21 cellular contexts compared by ENCODE assay signal in genomic region chr11:65866524-65867283, GRCh38. TPM values are rescaled to one million over a fixed set of nuclear protein-coding genes. Genes with fewer than 3 reads are reported as not detected.
DNase-seq lines count a peak whose midpoint lies in the region; ATAC-seq and TF ChIP-seq lines count a peak whose summit lies in the region.
"Had no signal": no experiment of that assay in that cellular context is flagged by ENCODE, and none has a peak within 500 bp of the region (broad histone marks: within the 10 kb centered on the region; RNA-seq: fewer than 3 reads in every experiment).

No MANE protein-coding gene starts in this region.

- no peak overlapping the region for H2BK15ac ChIP-seq in IMR-90 (ENCODE audit: low read depth, low read length)

- no peak overlapping the region for H4K8ac ChIP-seq in IMR-90 (ENCODE audit: low read depth in 2 of 2, low read length in 2 of 2)

- CTCF ChIA-PET in CD4-positive, alpha-beta T cell (lab: Charles Lee), result interaction anchor here (0.9 kb wide), 1 partner anchor 22 kb away, joined by 3 read pairs; the partner anchor contains the start of gene FIBP
- CTCF ChIA-PET in IMR-90 (lab: Yijun Ruan, JAX), result no interaction called here

- H2BK120ac ChIP-seq in IMR-90 (ENCODE audit: low read depth, low read length), result no peak overlapping the region

- no peak overlapping the region for H3K4me3 ChIP-seq in IMR-90 (ENCODE audit: insufficient read depth, low read depth, low read length)
- H3K4me3 ChIP-seq in osteoblast (ENCODE audit: insufficient read depth, low read length), result no peak overlapping the region
- H3K4me3 ChIP-seq: thoracic aorta had no signal

- peaks cover 51% of the 10 kb centered on the region for H4K20me1 ChIP-seq in IMR-90 (ENCODE audit: insufficient read depth, low read length)
- H4K20me1 ChIP-seq in osteoblast (ENCODE audit: insufficient read depth, low read length), result peaks cover 35% of the 10 kb centered on the region

- H3K4me3 Mint-ChIP-seq in CD4-positive, alpha-beta T cell, result peak overlapping the region; percentile 25
- H3K4me3 Mint-ChIP-seq: activated CD4-positive, alpha-beta T cell treated with anti-CD3 and anti-CD28 coated beads for 36 hours; activated CD8-positive, alpha-beta memory T cell treated with anti-CD3 and anti-CD28 coated beads, Interleukin-2, amount 10 ng/mL, durations not matched to agents 7 days and 5 days; activated naive CD8-positive, alpha-beta T cell treated with anti-CD3 and anti-CD28 coated beads, Interleukin-2, amount 10 ng/mL, durations not matched to agents 7 days and 5 days; stimulated activated memory B cell treated with anti-CD40 and anti-IgM and Interleukin-4, amounts not matched to agents 10 μg/mL and 1 μg/mL and 100 μg/mL, for 72 hours had no signal

- POLR2A ChIA-PET in CD4-positive, alpha-beta T cell (lab: Charles Lee), result interaction anchor here (1.1 to 1.3 kb wide), 2 partner anchors 8 to 23 kb away, joined by 3 to 6 read pairs; partner anchors contain the start of gene CFL1
- POLR2A ChIA-PET in IMR-90 (lab: Charles Lee; ENCODE audit: unreplicated experiment), result interaction anchor here (1.0 kb wide), 1 partner anchor 9 kb away, joined by 3 read pairs; the partner anchor contains the start of gene CFL1

- no peak overlapping the region for H3K4ac ChIP-seq in IMR-90 (ENCODE audit: low read depth, low read length)

- no peak for TF ChIP-seq RAD21 in IMR-90 (IDR thresholded peaks at IDR 0.05; ENCODE audit: low read length)

- no peak overlapping the region for H4K91ac ChIP-seq in IMR-90 (ENCODE audit: insufficient read depth, low read depth, low read length)

- H3K9me1 ChIP-seq in IMR-90 (ENCODE audit: insufficient read depth, low read length), result peaks cover 5% of the 10 kb centered on the region; the same call in 1 of the 2 replicates

- no peak overlapping the region for H3K14ac ChIP-seq in IMR-90 (replicated peaks; ENCODE audit: low read depth, low read length)

- no peak overlapping the region for H3K56ac ChIP-seq in IMR-90 (ENCODE audit: extremely low read depth, insufficient read depth, low read length)

- peaks cover 53% of the 10 kb centered on the region for H3K36me3 Mint-ChIP-seq in CD4-positive, alpha-beta T cell (ENCODE audit: low read depth)

- H3K23ac ChIP-seq in IMR-90 (ENCODE audit: low read depth, low read length), result no peak overlapping the region

- BruUV-seq in IMR-90 (replicated peaks; lab: Mats Ljungman, UMichigan), result TSS peak; percentile 71

- no peak overlapping the region for H3K9ac ChIP-seq in IMR-90 (ENCODE audit: low read depth, low read length)

- H3K4me2 ChIP-seq in IMR-90 (ENCODE audit: low read depth, low read length) (no peak overlapping the region), osteoblast (ENCODE audit: insufficient read depth, low read length) (no peak overlapping the region)

- H3K36me3 ChIP-seq in IMR-90 (ENCODE audit: control insufficient read depth, insufficient read depth, low read length) (peaks cover 91% of the 10 kb centered on the region), osteoblast (ENCODE audit: insufficient read depth, low read length) (peaks cover 87% of the 10 kb centered on the region)

- ATAC-seq in CD4-positive, alpha-beta T cell (ENCODE audit: poor library complexity), result no peak
- ATAC-seq in IMR-90 (ENCODE audit: low read depth), result no peak
- no peak for ATAC-seq in left cardiac atrium
- ATAC-seq: activated CD4-positive, alpha-beta T cell treated with anti-CD3 and anti-CD28 coated beads for 36 hours; activated CD8-positive, alpha-beta memory T cell treated with anti-CD3 and anti-CD28 coated beads, Interleukin-2, amount 10 ng/mL, durations not matched to agents 7 days and 5 days; sciatic nerve; stimulated activated memory B cell treated with anti-CD40 and anti-IgM and Interleukin-4, amounts not matched to agents 10 μg/mL and 1 μg/mL and 100 μg/mL, for 72 hours had no signal

- peaks cover 18 to 89% of the 10 kb centered on the region in 2 experiments for H3K79me1 ChIP-seq in IMR-90 (ENCODE audit: low read depth in 1 of 2, low read length in 2 of 2)

- intact Hi-C loops in CD4-positive, alpha-beta T cell (cut with DNase I, micrococcal nuclease), result no loop called here
- intact Hi-C loops in IMR-90 (cut with micrococcal nuclease) (no loop called here), left cardiac atrium (cut with DNase I) (no loop called here)

- 87% methylated on average over 9 of the region's 21 CpGs; no CpG with 5 or more reads in 1 of the 2 experiments for WGBS in IMR-90 (ENCODE audit: extremely low coverage in 2 of 2, insufficient read length in 1 of 2), 2 experiments

- no peak overlapping the region for H2AK5ac ChIP-seq in IMR-90 (ENCODE audit: low read depth, low read length)

- peak overlapping the region; percentile 4 for H2AFZ ChIP-seq in IMR-90 (replicated peaks; ENCODE audit: low read length, poor library complexity)
- no peak overlapping the region for H2AFZ ChIP-seq in osteoblast (ENCODE audit: low read length)

- dilution Hi-C loops in IMR-90 (cut with HindIII; ENCODE audit: low sequenced_read_pairs, unreplicated experiment), result no loop called here

- in situ Hi-C loops in IMR-90 (cut with MboI; ENCODE audit: low sequenced_read_pairs), result no loop called here

- H3K4me1 Mint-ChIP-seq in CD4-positive, alpha-beta T cell (ENCODE audit: low read depth), result peaks cover 13% of the 10 kb centered on the region

- no peaks in the 10 kb centered on the region for H3K27me3 ChIP-seq in CD4-positive, alpha-beta T cell (ENCODE audit: control insufficient read depth, insufficient read depth, low read length)
- no peaks in the 10 kb centered on the region for H3K27me3 ChIP-seq in IMR-90 (ENCODE audit: control insufficient read depth, insufficient read depth, low read length)
- no peaks in the 10 kb centered on the region for H3K27me3 ChIP-seq in osteoblast (ENCODE audit: insufficient read depth, low read length)
- H3K27me3 ChIP-seq: brain microvascular endothelial cell had no signal

- no peak for DNase-seq in CD4-positive, alpha-beta T cell
- no peak for DNase-seq in IMR-90
- DNase-seq in left cardiac atrium, result peak; percentile 17
- DNase-seq in osteoblast (ENCODE audit: insufficient read length, low spot score, missing footprints), result peak; percentile 72
- DNase-seq in activated CD8-positive, alpha-beta memory T cell treated with anti-CD3 and anti-CD28 coated beads, Interleukin-2, amount 50 U/mL, for 4 hours, result no peak
- DNase-seq in DMS153 treated with DMSO at 0.1 percent for 48 hours (lab: John Stamatoyannopoulos, UW; ENCODE audit: unreplicated experiment), result no peak
- DNase-seq in GM19240 (ENCODE audit: insufficient read length, low spot score), result no peak
- DNase-seq: activated CD8-positive, alpha-beta memory T cell treated with anti-CD3 and anti-CD28 coated beads, Interleukin-2, amount 10 ng/mL, durations not matched to agents 7 days and 5 days; activated naive CD8-positive, alpha-beta T cell treated with anti-CD3 and anti-CD28 coated beads, Interleukin-2, amount 10 ng/mL, durations not matched to agents 7 days and 5 days; AML-193; brain microvascular endothelial cell; HCEC 1CT; head of caudate nucleus; NCI-H1436 treated with DMSO at 0.1 percent for 48 hours; NCI-H2171 treated with DMSO at 0.1 percent for 48 hours; NCI-H526 had no signal

- no peaks in the 10 kb centered on the region for H3K9me3 ChIP-seq in CD4-positive, alpha-beta T cell (ENCODE audit: control insufficient read depth, low read length)
- H3K9me3 ChIP-seq in IMR-90 (ENCODE audit: control insufficient read depth, insufficient read depth, low read length), result no peaks in the 10 kb centered on the region
- H3K9me3 ChIP-seq in osteoblast (ENCODE audit: low read depth, low read length), result no peaks in the 10 kb centered on the region
- H3K9me3 ChIP-seq: thoracic aorta had no signal

- no peak overlapping the region for H3K18ac ChIP-seq in IMR-90 (ENCODE audit: low read depth, low read length)

- H3K9me3 Mint-ChIP-seq in CD4-positive, alpha-beta T cell, result no peaks in the 10 kb centered on the region
- H3K9me3 Mint-ChIP-seq: activated naive CD8-positive, alpha-beta T cell treated with anti-CD3 and anti-CD28 coated beads, Interleukin-2, amount 10 ng/mL, durations not matched to agents 7 days and 5 days; stimulated activated memory B cell treated with anti-CD40 and anti-IgM and Interleukin-4, amounts not matched to agents 10 μg/mL and 1 μg/mL and 100 μg/mL, for 72 hours had no signal

- H3K27ac ChIP-seq in CD4-positive, alpha-beta T cell (ENCODE audit: low read depth, low read length), result no peak overlapping the region
- H3K27ac ChIP-seq in IMR-90 (ENCODE audit: insufficient read depth, low read length) (no peak overlapping the region), osteoblast (ENCODE audit: low read depth, low read length) (no peak overlapping the region)
- H3K27ac ChIP-seq: brain microvascular endothelial cell, thoracic aorta had no signal

- no peak overlapping the region for H2BK5ac ChIP-seq in IMR-90 (ENCODE audit: low read depth, low read length, poor library complexity, severe bottlenecking)

- H3K79me2 ChIP-seq in osteoblast (ENCODE audit: insufficient read depth, low read length), result peaks cover 59% of the 10 kb centered on the region

- no peak overlapping the region for H4K5ac ChIP-seq in IMR-90 (ENCODE audit: low read depth, low read length)

- H3K27me3 Mint-ChIP-seq in CD4-positive, alpha-beta T cell, result no peaks in the 10 kb centered on the region
- H3K27me3 Mint-ChIP-seq: activated CD4-positive, alpha-beta T cell treated with anti-CD3 and anti-CD28 coated beads for 36 hours; activated CD8-positive, alpha-beta memory T cell treated with anti-CD3 and anti-CD28 coated beads, Interleukin-2, amount 10 ng/mL, durations not matched to agents 7 days and 5 days; activated naive CD8-positive, alpha-beta T cell treated with anti-CD3 and anti-CD28 coated beads, Interleukin-2, amount 10 ng/mL, durations not matched to agents 7 days and 5 days; stimulated activated memory B cell treated with anti-CD40 and anti-IgM and Interleukin-4, amounts not matched to agents 10 μg/mL and 1 μg/mL and 100 μg/mL, for 72 hours had no signal

- TF ChIP-seq POLR2A in IMR-90 (IDR thresholded peaks at IDR 0.05; ENCODE audit: low read depth, low read length), result no peak

- no peak overlapping the region for H3K27ac Mint-ChIP-seq in CD4-positive, alpha-beta T cell
- H3K27ac Mint-ChIP-seq: activated CD4-positive, alpha-beta T cell treated with anti-CD3 and anti-CD28 coated beads for 36 hours; activated CD8-positive, alpha-beta memory T cell treated with anti-CD3 and anti-CD28 coated beads, Interleukin-2, amount 10 ng/mL, durations not matched to agents 7 days and 5 days; activated naive CD8-positive, alpha-beta T cell treated with anti-CD3 and anti-CD28 coated beads, Interleukin-2, amount 10 ng/mL, durations not matched to agents 7 days and 5 days; stimulated activated memory B cell treated with anti-CD40 and anti-IgM and Interleukin-4, amounts not matched to agents 10 μg/mL and 1 μg/mL and 100 μg/mL, for 72 hours had no signal

- H3K4me1 ChIP-seq in IMR-90 (ENCODE audit: control insufficient read depth, insufficient read depth, low read length) (peaks cover 14% of the 10 kb centered on the region; the same call in 1 of the 2 replicates), osteoblast (ENCODE audit: insufficient read depth, low read length) (peaks cover 21% of the 10 kb centered on the region)

- TF ChIP-seq CTCF in CD4-positive, alpha-beta T cell (IDR thresholded peaks at IDR 0.05), result no peak
- TF ChIP-seq CTCF in IMR-90 (conservative IDR thresholded peaks at IDR 0.05; ENCODE audit: low read depth, low read length) (no peak), osteoblast (IDR thresholded peaks at IDR 0.05; ENCODE audit: extremely low read depth, low read depth, low read length) (no peak)

- no peak overlapping the region for H2AK9ac ChIP-seq in IMR-90 (replicated peaks; ENCODE audit: low read depth, low read length, poor library complexity)

- no peak overlapping the region for H2BK20ac ChIP-seq in IMR-90 (ENCODE audit: low read depth, low read length)

RNA-seq across cellular contexts. Expression of gene EFEMP2, which starts 5.9 kb away (rescaled TPM):
- 1 to 10 TPM; 5.2 to 5.9 TPM for total RNA-seq in CD4-positive, alpha-beta T cell
- total RNA-seq in IMR-90 (2012; rRNA removed) (62.7 and 69.2 TPM in 2 replicates), left cardiac atrium (100 to 1,000 TPM in 1 of 2 donors, 10 to 100 TPM in 1; 98.0 to 103 TPM), osteoblast (81.6 and 94.8 TPM in 2 replicates)
- 431 and 601 TPM in 2 replicates for polyA plus RNA-seq in IMR-90 (2012; rRNA removed)
- polyA plus RNA-seq in IMR-90 (2012; cell fraction: cytosol; rRNA removed), result 324 and 587 TPM in 2 replicates
- polyA plus RNA-seq in IMR-90 (2012; cell fraction: nucleus; rRNA removed; ENCODE audit: low replicate concordance), result 557 and 1,096 TPM in 2 replicates

RNA-seq across cellular contexts. Expression of gene MUS81, which starts 6.5 kb away (rescaled TPM):
- total RNA-seq in CD4-positive, alpha-beta T cell, result 10 to 100 TPM; 37.7 to 39.2 TPM
- total RNA-seq in IMR-90 (2012; rRNA removed) (22.5 and 23.7 TPM in 2 replicates), left cardiac atrium (10 to 100 TPM; 36.1 to 37.6 TPM), osteoblast (50.1 and 53.6 TPM in 2 replicates)
- polyA plus RNA-seq in IMR-90 (2012; rRNA removed), result 47.9 and 57.0 TPM in 2 replicates
- 22.0 and 32.0 TPM in 2 replicates for polyA plus RNA-seq in IMR-90 (2012; cell fraction: cytosol; rRNA removed)
- polyA plus RNA-seq in IMR-90 (2012; cell fraction: nucleus; rRNA removed; ENCODE audit: low replicate concordance), result 224 and 393 TPM in 2 replicates

RNA-seq across cellular contexts. Expression of gene CFL1, which starts 8.7 kb away (rescaled TPM):
- 100 to 1,000 TPM; 322 to 331 TPM for total RNA-seq in CD4-positive, alpha-beta T cell
- total RNA-seq in IMR-90 (2012; rRNA removed) (919 and 960 TPM in 2 replicates), left cardiac atrium (100 to 1,000 TPM; 439 to 554 TPM), osteoblast (607 and 704 TPM in 2 replicates)
- polyA plus RNA-seq in IMR-90 (2012; rRNA removed), result 2,231 and 2,466 TPM in 2 replicates
- 2,445 and 3,036 TPM in 2 replicates for polyA plus RNA-seq in IMR-90 (2012; cell fraction: cytosol; rRNA removed)
- polyA plus RNA-seq in IMR-90 (2012; cell fraction: nucleus; rRNA removed; ENCODE audit: low replicate concordance), result 809 and 890 TPM in 2 replicates

RNA-seq across cellular contexts. Expression of gene CTSW, which starts 12.9 kb away (rescaled TPM):
- total RNA-seq in CD4-positive, alpha-beta T cell, result 10 to 100 TPM; 20.6 to 21.6 TPM
- total RNA-seq in IMR-90 (2012; rRNA removed) (0.18 TPM in 1 of 2 replicates, not detected in the other), left cardiac atrium (1 to 10 TPM in 1 of 2 donors, under 1 TPM in 1; 0.99 to 2.7 TPM), osteoblast (not detected in 2 replicates)
- 0.07 and 0.23 TPM in 2 replicates for polyA plus RNA-seq in IMR-90 (2012; rRNA removed)
- 0.08 and 0.39 TPM in 2 replicates for polyA plus RNA-seq in IMR-90 (2012; cell fraction: cytosol; rRNA removed)
- 0.23 and 0.34 TPM in 2 replicates for polyA plus RNA-seq in IMR-90 (2012; cell fraction: nucleus; rRNA removed; ENCODE audit: low replicate concordance)
- total RNA-seq: osteocyte had no signal

RNA-seq across cellular contexts. Expression of gene FIBP, which starts 21.6 kb away (rescaled TPM):
- 10 to 100 TPM; 19.1 to 19.9 TPM for total RNA-seq in CD4-positive, alpha-beta T cell
- total RNA-seq in IMR-90 (2012; rRNA removed) (119 and 182 TPM in 2 replicates), left cardiac atrium (10 to 100 TPM; 37.8 to 44.3 TPM), osteoblast (129 and 151 TPM in 2 replicates)
- 141 and 163 TPM in 2 replicates for polyA plus RNA-seq in IMR-90 (2012; rRNA removed)
- 98.5 and 183 TPM in 2 replicates for polyA plus RNA-seq in IMR-90 (2012; cell fraction: cytosol; rRNA removed)
- 96.1 and 215 TPM in 2 replicates for polyA plus RNA-seq in IMR-90 (2012; cell fraction: nucleus; rRNA removed; ENCODE audit: low replicate concordance)

Comparison
In these comparisons a context has a peak if more than half of its experiments do, and no peak if none do; other contexts are left out.
1. DNase-seq: peak in left cardiac atrium (single experiment) and osteoblast (single experiment); none in CD4-positive, alpha-beta T cell (0 of 10), IMR-90 (single experiment), activated CD8-positive, alpha-beta memory T cell treated with anti-CD3 and anti-CD28 coated beads, Interleukin-2, amount 50 U/mL, for 4 hours (single experiment), DMS153 treated with DMSO at 0.1 percent for 48 hours (single experiment) and GM19240 (single experiment).